Comparison of ENCODE assay signal across 19 cellular contexts in the genomic region with DNA sequence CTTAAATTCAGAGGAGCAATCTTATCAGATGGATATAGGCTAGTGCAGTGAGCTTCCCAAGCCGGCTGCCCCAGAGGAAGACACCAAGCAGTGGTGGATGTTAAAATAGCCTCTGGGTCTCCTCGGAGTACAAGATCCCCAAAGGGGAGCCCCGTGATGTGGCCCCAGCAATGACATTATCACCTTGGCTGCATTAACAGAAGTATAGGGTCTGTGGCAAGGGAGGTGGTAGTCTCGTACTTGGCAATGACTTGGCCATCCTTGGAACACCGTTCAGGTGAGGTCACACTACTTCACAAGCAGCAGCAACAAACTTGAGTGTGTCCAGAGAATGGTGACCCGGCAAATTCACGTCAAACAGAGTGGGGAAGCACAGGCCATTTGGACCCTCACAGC.
DNase-seq lines count a peak whose midpoint lies in the region; ATAC-seq and TF ChIP-seq lines count a peak whose summit lies in the region.
"Had no signal": no experiment of that assay in that cellular context is flagged by ENCODE, and none has a peak within 500 bp of the region (broad histone marks: within the 10 kb centered on the region; RNA-seq: fewer than 3 reads in every experiment).

No MANE protein-coding gene starts in this region.

- H3K27me3 Mint-ChIP-seq in brain, result peaks cover 6% of the 10 kb centered on the region
- peaks cover 3% of the 10 kb centered on the region for H3K27me3 Mint-ChIP-seq in endothelial cell (ENCODE audit: unreplicated experiment)
- H3K27me3 Mint-ChIP-seq: CD4-positive, alpha-beta T cell; IgD-negative memory B cell had no signal

- H3K36me3 Mint-ChIP-seq in brain (no peaks in the 10 kb centered on the region), endothelial cell (ENCODE audit: low read depth, unreplicated experiment) (no peaks in the 10 kb centered on the region)
- H3K36me3 Mint-ChIP-seq: IgD-negative memory B cell had no signal

- ATAC-seq in HG02678 (IDR thresholded peaks at IDR 0.05; ENCODE audit: unreplicated experiment), result no peak
- ATAC-seq: GM12878, Panc1 had no signal

- H3K36me3 ChIP-seq in BLaER1 (no peaks in the 10 kb centered on the region), sigmoid colon (no peaks in the 10 kb centered on the region)

- H3K27me3 ChIP-seq in BLaER1 (no peaks in the 10 kb centered on the region), layer of hippocampus (ENCODE audit: control insufficient read depth, insufficient read depth, low read length) (no peaks in the 10 kb centered on the region), sigmoid colon (peaks cover 0 to 18% (median 0%) of the 10 kb centered on the region in 3 donors)

- no peak for TF ChIP-seq EP300 in sigmoid colon (IDR thresholded peaks at IDR 0.05)

- WGBS in sigmoid colon, 2 donors, result 77 to 81% methylated on average over 7 of the region's 7 CpGs

- POLR2A ChIA-PET in GM10248 (lab: Yijun Ruan, JAX), result no interaction called here

- H3K27ac ChIP-seq in BLaER1 (peak overlapping the region; percentile 58; the same call in 1 of the 2 replicates), layer of hippocampus (ENCODE audit: low read depth, low read length) (peak overlapping the region; percentile 98), sigmoid colon (no peak overlapping the region)
- H3K27ac ChIP-seq: KMS-11 had no signal

- CTCF ChIA-PET in GM10248 (lab: Yijun Ruan, JAX), result no interaction called here

- 0 out of 2 replicates have a peak overlapping the region, but pooled peaks have one; percentile 4 for H3K9ac ChIP-seq in BLaER1
- H3K9ac ChIP-seq: KMS-11 had no signal

- peaks cover 81% of the 10 kb centered on the region for H3K4me1 Mint-ChIP-seq in brain
- peaks cover 15% of the 10 kb centered on the region for H3K4me1 Mint-ChIP-seq in endothelial cell (ENCODE audit: unreplicated experiment)
- H3K4me1 Mint-ChIP-seq: IgD-negative memory B cell had no signal

- TF ChIP-seq POLR2A in sigmoid colon (IDR thresholded peaks at IDR 0.05), result no peak

- H3K4me3 ChIP-seq in BLaER1 (no peak overlapping the region), sigmoid colon (no peak overlapping the region)
- H3K4me3 ChIP-seq: GM12878 had no signal

- peaks cover 73% of the 10 kb centered on the region for H3K4me1 ChIP-seq in BLaER1
- peaks cover 0 to 39% (median 16%) of the 10 kb centered on the region in 4 donors for H3K4me1 ChIP-seq in sigmoid colon

- peak overlapping the region; percentile 72 for H3K4me2 ChIP-seq in BLaER1
- H3K4me2 ChIP-seq: KMS-11 had no signal

- DNase-seq in sigmoid colon (peak; percentile 30), G401 (ENCODE audit: low spot score) (no peak), GM10248 (ENCODE audit: extremely low spot score) (no peak), endothelial cell (ENCODE audit: low spot score) (no peak)
- DNase-seq: CD4-positive, alpha-beta T cell; HCEC 1CT; NCI-H1048; NCI-H1694; NCI-H2227 treated with DMSO at 0.1 percent for 48 hours; NCI-H526 treated with DMSO at 0.1 percent for 48 hours; SHP77 had no signal

- in situ Hi-C loops in G401 (cut with HindIII; ENCODE audit: low sequenced_read_pairs), result no loop called here

- H3K9me3 ChIP-seq in BLaER1 (peaks cover 3% of the 10 kb centered on the region; the same call in 1 of the 2 replicates), sigmoid colon (no peaks in the 10 kb centered on the region)

- intact Hi-C loops in sigmoid colon (cut with DNase I), result no loop called here

- TF ChIP-seq CTCF in brain (conservative IDR thresholded peaks at IDR 0.05) (no peak), sigmoid colon (IDR thresholded peaks at IDR 0.05) (no peak), GM10248 (IDR thresholded peaks at IDR 0.05; ENCODE audit: control extremely low read depth, extremely low read depth, low read depth, missing control alignments) (no peak), endothelial cell (IDR thresholded peaks at IDR 0.05; ENCODE audit: unreplicated experiment) (no peak)

- H4K20me1 ChIP-seq in BLaER1, result no peaks in the 10 kb centered on the region

- H3K9me3 Mint-ChIP-seq in brain (peaks cover 0 to 4% (median 0%) of the 10 kb centered on the region in 5 experiments), endothelial cell (ENCODE audit: unreplicated experiment) (no peaks in the 10 kb centered on the region)
- H3K9me3 Mint-ChIP-seq: CD4-positive, alpha-beta T cell had no signal

- peak overlapping the region; percentile 50 to 95 (median 74) for H3K27ac Mint-ChIP-seq in brain
- H3K27ac Mint-ChIP-seq in endothelial cell (ENCODE audit: unreplicated experiment), result no peak overlapping the region
- H3K27ac Mint-ChIP-seq: CD4-positive, alpha-beta T cell; IgD-negative memory B cell had no signal

- peak overlapping the region in 2 of 5 experiments; percentile 19 to 31 for H3K4me3 Mint-ChIP-seq in brain
- H3K4me3 Mint-ChIP-seq in endothelial cell (ENCODE audit: unreplicated experiment), result no peak overlapping the region
- H3K4me3 Mint-ChIP-seq: CD4-positive, alpha-beta T cell; IgD-negative memory B cell had no signal

Comparison
In these comparisons a context has a peak if more than half of its experiments do, and no peak if none do; other contexts are left out.
1. H3K27ac ChIP-seq: peak in BLaER1 (single experiment) and layer of hippocampus (single experiment); none in sigmoid colon (0 of 4).